ENCODE assay signal across 8 cellular contexts in genomic region chr1:46202975-46203737, GRCh38. TPM values are rescaled to one million over a fixed set of nuclear protein-coding genes. Genes with fewer than 3 reads are reported as not detected.
DNase-seq lines count a peak whose midpoint lies in the region; ATAC-seq, FAIRE-seq and TF ChIP-seq lines count a peak whose summit lies in the region.

TSS of gene LURAP1 (plus strand) at chr1:46203334. CDS start at chr1:46203427, 93 bp downstream.

- no peaks in the 10 kb centered on the region for H3K27me3 ChIP-seq in thyroid gland

- TF ChIP-seq CTCF in nephron (IDR thresholded peaks at IDR 0.05; ENCODE audit: unreplicated experiment in 3 of 3): no peak
- no peak for TF ChIP-seq CTCF in thyroid gland (IDR thresholded peaks at IDR 0.05)

- H3K36me3 Mint-ChIP-seq in activated naive CD4-positive, alpha-beta T cell treated with anti-CD3 and anti-CD28 coated beads, Interleukin-2, amount 10 ng/mL, durations not matched to agents 7 days and 5 days: no peaks in the 10 kb centered on the region
- no peaks in the 10 kb centered on the region for H3K36me3 Mint-ChIP-seq in nephron (ENCODE audit: low read depth)

- no peak within 1 kb of the TSS for H3K27ac Mint-ChIP-seq in activated naive CD4-positive, alpha-beta T cell treated with anti-CD3 and anti-CD28 coated beads, Interleukin-2, amount 10 ng/mL, durations not matched to agents 7 days and 5 days
- peak within 1 kb of the TSS; percentile 36 to 72 (median 58) for H3K27ac Mint-ChIP-seq in nephron

- in situ Hi-C loops in G401 (cut with HindIII; ENCODE audit: low sequenced_read_pairs): no loop called here

- ATAC-seq in GM18870 (IDR thresholded peaks at IDR 0.05; ENCODE audit: unreplicated experiment): no peak
- ATAC-seq in GM19463 (IDR thresholded peaks at IDR 0.05; ENCODE audit: unreplicated experiment): no peak

- DNase-seq in G401 (ENCODE audit: low spot score) (peak; percentile 80), NCI-H2227 treated with DMSO at 0.1 percent for 48 hours (lab: John Stamatoyannopoulos, UW) (peak; percentile 83), frontal cortex (ENCODE audit: low spot score in 2 of 2) (peak; percentile 72 to 73), thyroid gland (peak; percentile 65 to 67)
- peak; percentile 57 for DNase-seq in activated naive CD4-positive, alpha-beta T cell treated with anti-CD3 and anti-CD28 coated beads, Interleukin-2, amount 10 ng/mL, durations not matched to agents 7 days and 5 days

- intact Hi-C loops in thyroid gland (cut with DNase I): no loop called here

- H3K4me3 ChIP-seq in thyroid gland (replicated peaks in 1 of 3): peak within 1 kb of the TSS; percentile 26 to 93 (median 52)

- peaks cover 13% of the 10 kb centered on the region for H3K27me3 Mint-ChIP-seq in activated naive CD4-positive, alpha-beta T cell treated with anti-CD3 and anti-CD28 coated beads, Interleukin-2, amount 10 ng/mL, durations not matched to agents 7 days and 5 days
- H3K27me3 Mint-ChIP-seq in nephron (ENCODE audit: low read depth): peaks cover 16% of the 10 kb centered on the region

- WGBS in thyroid gland, 2 donors: 2 to 3% methylated on average over 18 to 33 of the region's 48 CpGs

- H3K4me1 ChIP-seq in thyroid gland: peaks cover 40 to 47% of the 10 kb centered on the region in 2 donors

- no peaks in the 10 kb centered on the region for H3K9me3 ChIP-seq in thyroid gland

- peak within 1 kb of the TSS; percentile 72 to 97 (median 84) for H3K27ac ChIP-seq in thyroid gland

- no peak for FAIRE-seq in frontal cortex (lab: Jason Lieb, UNC)

- H3K4me1 Mint-ChIP-seq in activated naive CD4-positive, alpha-beta T cell treated with anti-CD3 and anti-CD28 coated beads, Interleukin-2, amount 10 ng/mL, durations not matched to agents 7 days and 5 days: peaks cover 33% of the 10 kb centered on the region
- H3K4me1 Mint-ChIP-seq in nephron: peaks cover 26% of the 10 kb centered on the region

- TF ChIP-seq POLR2A in thyroid gland (IDR thresholded peaks at IDR 0.05): peak in 1 of 2 donors; percentile 67

- peak within 1 kb of the TSS; percentile 64 for H3K4me3 Mint-ChIP-seq in activated naive CD4-positive, alpha-beta T cell treated with anti-CD3 and anti-CD28 coated beads, Interleukin-2, amount 10 ng/mL, durations not matched to agents 7 days and 5 days
- H3K4me3 Mint-ChIP-seq in nephron: peak within 1 kb of the TSS; percentile 93 to 96 (median 94)

- H3K36me3 ChIP-seq in thyroid gland: no peaks in the 10 kb centered on the region

- CTCF ChIA-PET in activated naive CD4-positive, alpha-beta T cell treated with anti-CD3 and anti-CD28 coated beads, Interleukin-2, amount 10 ng/mL, durations not matched to agents 7 days and 5 days (lab: Charles Lee): interaction anchor here (0.6 to 2.0 kb wide), 2 partner anchors 21 to 513 kb away, joined by 3 to 9 read pairs; no protein-coding TSS in a partner anchor

- no peaks in the 10 kb centered on the region for H3K9me3 Mint-ChIP-seq in activated naive CD4-positive, alpha-beta T cell treated with anti-CD3 and anti-CD28 coated beads, Interleukin-2, amount 10 ng/mL, durations not matched to agents 7 days and 5 days
- no peaks in the 10 kb centered on the region for H3K9me3 Mint-ChIP-seq in nephron

RNA-seq across cellular contexts. Expression of gene LURAP1, which starts in this region (rescaled TPM):
- total RNA-seq in G401 (2014; rRNA removed; shearing (Covaris generic)): 6.0 and 7.8 TPM in 2 replicates
- total RNA-seq in frontal cortex: 2.4 TPM
- 10 to 100 TPM; 30.5 to 47.4 (median 37.8) TPM for total RNA-seq in thyroid gland
